In genomic region chr2:215635788-215636139, GRCh38 we compare ENCODE assay signal across 12 cellular contexts.
A peak's percentile ranks its signal among the peaks of the same experiment; 100 is the strongest.
DNase-seq lines count a peak whose midpoint lies in the region; ATAC-seq, FAIRE-seq and TF ChIP-seq lines count a peak whose summit lies in the region.
"Had no signal": no experiment of that assay in that cellular context is flagged by ENCODE, and none has a peak within 500 bp of the region (broad histone marks: within the 10 kb centered on the region; RNA-seq: fewer than 3 reads in every experiment).

No MANE protein-coding gene starts in this region.

- H3K9me3 Mint-ChIP-seq in glutamatergic neuron (ENCODE audit: unreplicated experiment), result peaks cover 8% of the 10 kb centered on the region

- peaks cover 10% of the 10 kb centered on the region for H3K9me3 ChIP-seq in RWPE2 (ENCODE audit: severe bottlenecking)
- H3K9me3 ChIP-seq: thoracic aorta had no signal

- no peak overlapping the region for H3K27ac ChIP-seq in RWPE2 (ENCODE audit: poor library complexity, severe bottlenecking)
- no peak overlapping the region for H3K27ac ChIP-seq in mesendoderm (ENCODE audit: low read depth, low read length)
- H3K27ac ChIP-seq: gastroesophageal sphincter, thoracic aorta had no signal

- H2BK5ac ChIP-seq in mesendoderm (ENCODE audit: low read length), result no peak overlapping the region

- H3K36me3 Mint-ChIP-seq in glutamatergic neuron (ENCODE audit: unreplicated experiment), result peaks cover 7% of the 10 kb centered on the region

- H3K4me1 Mint-ChIP-seq in glutamatergic neuron (ENCODE audit: low read depth, unreplicated experiment), result no peaks in the 10 kb centered on the region
- H3K4me1 Mint-ChIP-seq: neural crest cell had no signal

- H2BK120ac ChIP-seq in mesendoderm (ENCODE audit: low read depth, low read length), result no peak overlapping the region

- H2AK5ac ChIP-seq in mesendoderm (ENCODE audit: low read length), result no peak overlapping the region

- H3K4me3 Mint-ChIP-seq in glutamatergic neuron (ENCODE audit: unreplicated experiment), result no peak overlapping the region
- H3K4me3 Mint-ChIP-seq: neural crest cell had no signal

- no peak for FAIRE-seq in HTR-8/SVneo (lab: Jason Lieb, UNC)

- no peak overlapping the region for H3K56ac ChIP-seq in mesendoderm (ENCODE audit: low read length)

- no peaks in the 10 kb centered on the region for H3K79me2 ChIP-seq in mesendoderm (ENCODE audit: control insufficient read depth, insufficient read depth, low read length)

- no CpG with 5 or more reads among the region's 2 CpGs for WGBS in mesendoderm (ENCODE audit: extremely low coverage, insufficient coverage, low lambda C conversion rate)

- no peak overlapping the region for H2BK15ac ChIP-seq in mesendoderm (replicated peaks; ENCODE audit: low read depth)

- H3K4ac ChIP-seq in mesendoderm (ENCODE audit: low read depth, low read length), result no peak overlapping the region

- H3K79me1 ChIP-seq in mesendoderm (ENCODE audit: low read length), result no peaks in the 10 kb centered on the region

- no peak for TF ChIP-seq CTCF in RWPE2 (IDR thresholded peaks at IDR 0.05; ENCODE audit: poor library complexity, severe bottlenecking)
- peak; percentile 32 for TF ChIP-seq CTCF in epithelial cell of esophagus (IDR thresholded peaks at IDR 0.05; ENCODE audit: insufficient read depth, low read depth, low read length, missing control alignments)
- no peak for TF ChIP-seq CTCF in glutamatergic neuron (IDR thresholded peaks at IDR 0.05; ENCODE audit: partially characterized antibody, unreplicated experiment)

- peaks cover 5% of the 10 kb centered on the region for H3K4me1 ChIP-seq in RWPE2 (ENCODE audit: insufficient read depth, poor library complexity, severe bottlenecking)
- no peaks in the 10 kb centered on the region for H3K4me1 ChIP-seq in mesendoderm (ENCODE audit: control insufficient read depth, low read depth, low read length)
- H3K4me1 ChIP-seq: gastroesophageal sphincter had no signal

- H3K23ac ChIP-seq in mesendoderm (ENCODE audit: low read length), result no peak overlapping the region

- ATAC-seq in RWPE2 (ENCODE audit: low read depth), result peak; percentile 36; the same call in 1 of the 3 replicates
- no peak for ATAC-seq in HG03521 (IDR thresholded peaks at IDR 0.05; ENCODE audit: unreplicated experiment)
- ATAC-seq in GM21619 (IDR thresholded peaks at IDR 0.05; ENCODE audit: unreplicated experiment), result no peak
- ATAC-seq: gastroesophageal sphincter had no signal

- H3K9ac ChIP-seq in mesendoderm (ENCODE audit: low read length), result no peak overlapping the region

- no peaks in the 10 kb centered on the region for H3K27me3 Mint-ChIP-seq in glutamatergic neuron (ENCODE audit: unreplicated experiment)

- no peaks in the 10 kb centered on the region for H3K27me3 ChIP-seq in RWPE2 (ENCODE audit: insufficient read depth, poor library complexity, severe bottlenecking)
- H3K27me3 ChIP-seq in mesendoderm (ENCODE audit: insufficient read depth, low read length, poor library complexity), result no peaks in the 10 kb centered on the region
- H3K27me3 ChIP-seq: gastroesophageal sphincter had no signal

- H4K5ac ChIP-seq in mesendoderm (ENCODE audit: low read length), result no peak overlapping the region

- no peak overlapping the region for H3K27ac Mint-ChIP-seq in glutamatergic neuron (ENCODE audit: unreplicated experiment)

- DNase-seq in ELR (ENCODE audit: low read depth) (peak; percentile 51), RWPE2 (ENCODE audit: low spot score) (no peak), epithelial cell of esophagus (ENCODE audit: low read depth) (peak; percentile 71), mesendoderm (peak; percentile 55), HTR-8/SVneo (ENCODE audit: insufficient read length, low spot score) (no peak), glutamatergic neuron (no peak)
- DNase-seq: activated CD4-positive, alpha-beta T cell treated with anti-CD3 and anti-CD28 coated beads for 4 hours had no signal

- H4K8ac ChIP-seq in mesendoderm (ENCODE audit: low read depth, low read length), result no peak overlapping the region

- H3K36me3 ChIP-seq in RWPE2 (ENCODE audit: low read depth) (no peaks in the 10 kb centered on the region; the same call in 1 of the 2 replicates), mesendoderm (ENCODE audit: control insufficient read depth, insufficient read depth, low read length) (no peaks in the 10 kb centered on the region)
- H3K36me3 ChIP-seq: gastroesophageal sphincter, thoracic aorta had no signal

- H3K4me3 ChIP-seq in RWPE2 (ENCODE audit: severe bottlenecking) (no peak overlapping the region), epithelial cell of esophagus (ENCODE audit: low read length) (no peak overlapping the region), mesendoderm (ENCODE audit: low read length) (no peak overlapping the region)
- H3K4me3 ChIP-seq: gastroesophageal sphincter, thoracic aorta had no signal

- H3K18ac ChIP-seq in mesendoderm (ENCODE audit: low read length), result no peak overlapping the region

- no peak overlapping the region for H3K4me2 ChIP-seq in mesendoderm (ENCODE audit: low read length)

Comparison
In these comparisons a context has a peak if more than half of its experiments do, and no peak if none do; other contexts are left out.
1. DNase-seq: peak in ELR (single experiment), epithelial cell of esophagus (single experiment) and mesendoderm (single experiment); none in RWPE2 (single experiment), HTR-8/SVneo (single experiment) and glutamatergic neuron (single experiment).